In genomic region chr4:4477796-4478195, GRCh38 we compare ENCODE assay signal across 20 cellular contexts.
A peak's percentile ranks its signal among the peaks of the same experiment; 100 is the strongest.
DNase-seq lines count a peak whose midpoint lies in the region; ATAC-seq, FAIRE-seq and TF ChIP-seq lines count a peak whose summit lies in the region.
"Had no signal": no experiment of that assay in that cellular context is flagged by ENCODE, and none has a peak within 500 bp of the region (broad histone marks: within the 10 kb centered on the region; RNA-seq: fewer than 3 reads in every experiment).

No MANE protein-coding gene starts in this region.

- no peaks in the 10 kb centered on the region for H3K36me3 ChIP-seq in H7 (replicated peaks; ENCODE audit: control insufficient read depth, insufficient read depth, low read length)

- H3K27me3 ChIP-seq in H7 (ENCODE audit: control insufficient read depth, insufficient read depth, low read length): no peaks in the 10 kb centered on the region

- DNase-seq in NCI-H526 treated with DMSO at 0.1 percent for 48 hours (lab: John Stamatoyannopoulos, UW) (peak; percentile 14), fibroblast of mammary gland (ENCODE audit: low read depth) (peak; percentile 57), mucosa of gallbladder (ENCODE audit: low spot score) (peak; percentile 61), H7 (no peak), GM19239 (ENCODE audit: insufficient read length, low spot score) (no peak), ACHN (no peak)
- DNase-seq: CD4-positive, CD25-positive, alpha-beta regulatory T cell; DND-41; GDM1; KBM-7; NCI-H1092 treated with DMSO at 0.1 percent for 48 hours; NCI-H1694 treated with DMSO at 0.1 percent for 48 hours; NCI-H2171 treated with DMSO at 0.1 percent for 48 hours; NCI-H510A; NK-92 treated with Interleukin-12 subunit alpha and Interleukin-12 subunit beta, amount 100 ng/mL, for 24 hours had no signal

- no peak for FAIRE-seq in GM19239 (lab: Jason Lieb, UNC)
- FAIRE-seq: A204.1, GM12892 had no signal

- in situ Hi-C loops in ACHN (cut with HindIII; ENCODE audit: low pct_ligation_motif_present, low pct_unique_long_range_greater_than_20kb, low sequenced_read_pairs): no loop called here

- TF ChIP-seq CTCF in C4-2B (conservative IDR thresholded peaks at IDR 0.05): no peak
- TF ChIP-seq CTCF in fibroblast of mammary gland (conservative IDR thresholded peaks at IDR 0.05; ENCODE audit: control insufficient read depth, insufficient read depth, low read depth, low read length): no peak

- ATAC-seq in GM19328 (IDR thresholded peaks at IDR 0.05; ENCODE audit: unreplicated experiment): no peak

- H3K27ac ChIP-seq in C4-2B: peak overlapping the region; percentile 58
- H3K27ac ChIP-seq: GM23248 had no signal

- H3K4me3 ChIP-seq in fibroblast of mammary gland (ENCODE audit: control insufficient read depth, low read depth, low read length): no peak overlapping the region
- no peak overlapping the region for H3K4me3 ChIP-seq in H7 (ENCODE audit: insufficient read depth, low read depth, low read length)
- H3K4me3 ChIP-seq: GM23248 had no signal

Comparison
In these comparisons a context has a peak if more than half of its experiments do, and no peak if none do; other contexts are left out.
1. DNase-seq: peak in NCI-H526 treated with DMSO at 0.1 percent for 48 hours (single experiment), fibroblast of mammary gland (single experiment) and mucosa of gallbladder (single experiment); none in H7 (single experiment), GM19239 (single experiment) and ACHN (single experiment).